ENCODE assay signal across 7 cellular contexts in genomic region chr1:211641044-211641443, GRCh38. TPM values are rescaled to one million over a fixed set of nuclear protein-coding genes. Genes with fewer than 3 reads are reported as not detected.
DNase-seq lines count a peak whose midpoint lies in the region; ATAC-seq, FAIRE-seq and TF ChIP-seq lines count a peak whose summit lies in the region.
"Not testable (repeated sequence)": the region's sequence is repeated elsewhere in the genome, so short reads cannot be mapped to it uniquely, and the experiment has no call there.
"Had no signal": no experiment of that assay in that cellular context is flagged by ENCODE, and none has a peak within 500 bp of the region (broad histone marks: within the 10 kb centered on the region; RNA-seq: fewer than 3 reads in every experiment).

No MANE protein-coding gene starts in this region.

- H3K4me1 Mint-ChIP-seq in Caco-2 (ENCODE audit: low read depth, unreplicated experiment) (peaks cover 55% of the 10 kb centered on the region), MCF 10A (ENCODE audit: insufficient read depth, unreplicated experiment) (peaks cover 46% of the 10 kb centered on the region)
- H3K4me1 Mint-ChIP-seq in activated CD4-positive, alpha-beta memory T cell treated with anti-CD3 and anti-CD28 coated beads, Interleukin-2, amount 10 ng/mL, durations not matched to agents 7 days and 5 days: not testable (repeated sequence)

- not testable (repeated sequence) for H3K27me3 ChIP-seq in Caco-2 (replicated peaks; ENCODE audit: control insufficient read depth, insufficient read depth, low read length); small intestine (ENCODE audit: control insufficient read depth in 2 of 2, insufficient read depth in 2 of 2, low read length in 2 of 2)

- peaks cover 66% of the 10 kb centered on the region for H3K4me1 ChIP-seq in Caco-2
- H3K4me1 ChIP-seq in small intestine (ENCODE audit: control insufficient read depth in 2 of 2, insufficient read depth in 1 of 2, low read depth in 1 of 2, low read length in 1 of 2): not testable (repeated sequence)

- H3K9me3 ChIP-seq in Caco-2; small intestine (ENCODE audit: control insufficient read depth, low read depth): not testable (repeated sequence)

- H3K4me3 Mint-ChIP-seq in Caco-2 (ENCODE audit: unreplicated experiment); activated CD4-positive, alpha-beta memory T cell treated with anti-CD3 and anti-CD28 coated beads, Interleukin-2, amount 10 ng/mL, durations not matched to agents 7 days and 5 days; MCF 10A (ENCODE audit: unreplicated experiment): not testable (repeated sequence)

- FAIRE-seq in small intestine (lab: Jason Lieb, UNC): not testable (repeated sequence)

- POLR2A ChIA-PET in Caco-2 (lab: Charles Lee); activated CD4-positive, alpha-beta memory T cell treated with anti-CD3 and anti-CD28 coated beads, Interleukin-2, amount 10 ng/mL, durations not matched to agents 7 days and 5 days (lab: Charles Lee): not testable (repeated sequence)
- POLR2A ChIA-PET in MCF 10A (lab: Yijun Ruan, JAX): interaction anchor here (0.6 to 24.4 kb wide), 8 partner anchors 8 to 258 kb away, joined by 3 to 423 read pairs (median 24); partner anchors contain the start of gene SLC30A1

- not testable (repeated sequence) for H3K27me3 Mint-ChIP-seq in Caco-2 (ENCODE audit: insufficient read depth, unreplicated experiment); activated CD4-positive, alpha-beta memory T cell treated with anti-CD3 and anti-CD28 coated beads, Interleukin-2, amount 10 ng/mL, durations not matched to agents 7 days and 5 days; MCF 10A (ENCODE audit: insufficient read depth, unreplicated experiment)

- not testable (repeated sequence) for TF ChIP-seq CTCF in Caco-2 (IDR thresholded peaks at IDR 0.05; ENCODE audit: insufficient read depth in 1 of 2, low read depth in 1 of 2, low read length in 1 of 2, severe bottlenecking in 1 of 2, unreplicated experiment in 1 of 2); MCF 10A (IDR thresholded peaks at IDR 0.05; ENCODE audit: unreplicated experiment)

- H3K27ac Mint-ChIP-seq in Caco-2 (ENCODE audit: unreplicated experiment) (peak overlapping the region; percentile 58), MCF 10A (ENCODE audit: low read depth, unreplicated experiment) (peak overlapping the region; percentile 32)
- not testable (repeated sequence) for H3K27ac Mint-ChIP-seq in activated CD4-positive, alpha-beta memory T cell treated with anti-CD3 and anti-CD28 coated beads, Interleukin-2, amount 10 ng/mL, durations not matched to agents 7 days and 5 days

- WGBS in small intestine, 3 donors: 77 to 91% (median 77%) methylated on average over 6 of the region's 6 CpGs

- H3K4me3 ChIP-seq in Caco-2 (ENCODE audit: low read depth, low read length); small intestine (ENCODE audit: low read depth in 1 of 2, low read length in 2 of 2): not testable (repeated sequence)

- BruUV-seq in Caco-2 (replicated peaks; lab: Mats Ljungman, UMichigan); MCF 10A (replicated peaks; lab: Mats Ljungman, UMichigan): not testable (repeated sequence)

- H3K9me3 Mint-ChIP-seq in Caco-2 (ENCODE audit: unreplicated experiment); activated CD4-positive, alpha-beta memory T cell treated with anti-CD3 and anti-CD28 coated beads, Interleukin-2, amount 10 ng/mL, durations not matched to agents 7 days and 5 days; MCF 10A (ENCODE audit: unreplicated experiment): not testable (repeated sequence)

- CTCF ChIA-PET in Caco-2 (lab: Charles Lee): not testable (repeated sequence)
- CTCF ChIA-PET in activated CD4-positive, alpha-beta memory T cell treated with anti-CD3 and anti-CD28 coated beads, Interleukin-2, amount 10 ng/mL, durations not matched to agents 7 days and 5 days (lab: Charles Lee): interaction anchor here (1.2 kb wide), 1 partner anchor 97 kb away, joined by 3 read pairs; no protein-coding TSS in a partner anchor
- CTCF ChIA-PET in MCF 10A (lab: Yijun Ruan, JAX): interaction anchor here (0.7 to 7.2 kb wide), 9 partner anchors 8 to 127 kb away, joined by 3 to 94 read pairs (median 12); partner anchors contain the start of gene SLC30A1

- intact Hi-C loops in Caco-2 (cut with micrococcal nuclease; ENCODE audit: unreplicated experiment); MCF 10A (cut with micrococcal nuclease); Right ventricle myocardium inferior (cut with DNase I): not testable (repeated sequence)

- peak in 1 of 2 experiments; percentile 20 for DNase-seq in Caco-2
- peak; percentile 1 for DNase-seq in activated CD4-positive, alpha-beta memory T cell treated with anti-CD3 and anti-CD28 coated beads, Interleukin-2, amount 10 ng/mL, durations not matched to agents 7 days and 5 days
- DNase-seq in MCF 10A (ENCODE audit: unreplicated experiment): not testable (repeated sequence)
- peak; percentile 43 for DNase-seq in Right ventricle myocardium inferior (ENCODE audit: missing footprints)
- peak; percentile 16 for DNase-seq in left lobe of liver (ENCODE audit: low spot score)
- peak; percentile 46 for DNase-seq in small intestine

- not testable (repeated sequence) for H3K36me3 ChIP-seq in Caco-2 (ENCODE audit: control insufficient read depth, insufficient read depth, low read length); small intestine (ENCODE audit: control insufficient read depth in 2 of 2, insufficient read depth in 2 of 2, low read length in 2 of 2)

- H3K27ac ChIP-seq in small intestine (ENCODE audit: low read depth in 1 of 2, low read length in 1 of 2): not testable (repeated sequence)

- H3K36me3 Mint-ChIP-seq in Caco-2 (ENCODE audit: insufficient read depth, unreplicated experiment); activated CD4-positive, alpha-beta memory T cell treated with anti-CD3 and anti-CD28 coated beads, Interleukin-2, amount 10 ng/mL, durations not matched to agents 7 days and 5 days (ENCODE audit: low read depth); MCF 10A (ENCODE audit: insufficient read depth, unreplicated experiment): not testable (repeated sequence)

- not testable (repeated sequence) for ATAC-seq in Right ventricle myocardium inferior, left lobe of liver

RNA-seq across cellular contexts. Expression of gene NEK2, which starts 34.4 kb away (rescaled TPM):
- total RNA-seq in Caco-2 (2022) (32.1 and 34.7 TPM in 2 replicates), MCF 10A (2022) (33.4 and 44.5 TPM in 2 replicates), Right ventricle myocardium inferior (0.32 TPM), left lobe of liver (0.13 TPM)
- total RNA-seq in activated CD4-positive, alpha-beta memory T cell treated with anti-CD3 and anti-CD28 coated beads, Interleukin-2, amount 10 ng/mL, durations not matched to agents 7 days and 5 days: 10 to 100 TPM; 46.1 to 47.5 TPM
- polyA plus RNA-seq in small intestine: 10 to 100 TPM in 1 of 3 donors, 1 to 10 TPM in 2; 1.8 to 20.4 (median 4.6) TPM
- total RNA-seq: CD4-positive, alpha-beta memory T cell had no signal
- polyA plus RNA-seq: CD4-positive, alpha-beta memory T cell had no signal

Comparison
In these comparisons a context has a peak if more than half of its experiments do, and no peak if none do; other contexts are left out.
1. RNA of gene NEK2, which starts 34.4 kb away (total RNA-seq): 46.1 to 47.5 TPM in activated CD4-positive, alpha-beta memory T cell treated with anti-CD3 and anti-CD28 coated beads, Interleukin-2, amount 10 ng/mL, durations not matched to agents 7 days and 5 days, 33.4 to 44.5 TPM in MCF 10A and 32.1 to 34.7 TPM in Caco-2; 0.32 TPM in Right ventricle myocardium inferior (single experiment) and 0.13 TPM in left lobe of liver (single experiment); every median in the first group is over 10 times any median in the second.